ENCODE assay signal across 1 cellular context in the genomic region with DNA sequence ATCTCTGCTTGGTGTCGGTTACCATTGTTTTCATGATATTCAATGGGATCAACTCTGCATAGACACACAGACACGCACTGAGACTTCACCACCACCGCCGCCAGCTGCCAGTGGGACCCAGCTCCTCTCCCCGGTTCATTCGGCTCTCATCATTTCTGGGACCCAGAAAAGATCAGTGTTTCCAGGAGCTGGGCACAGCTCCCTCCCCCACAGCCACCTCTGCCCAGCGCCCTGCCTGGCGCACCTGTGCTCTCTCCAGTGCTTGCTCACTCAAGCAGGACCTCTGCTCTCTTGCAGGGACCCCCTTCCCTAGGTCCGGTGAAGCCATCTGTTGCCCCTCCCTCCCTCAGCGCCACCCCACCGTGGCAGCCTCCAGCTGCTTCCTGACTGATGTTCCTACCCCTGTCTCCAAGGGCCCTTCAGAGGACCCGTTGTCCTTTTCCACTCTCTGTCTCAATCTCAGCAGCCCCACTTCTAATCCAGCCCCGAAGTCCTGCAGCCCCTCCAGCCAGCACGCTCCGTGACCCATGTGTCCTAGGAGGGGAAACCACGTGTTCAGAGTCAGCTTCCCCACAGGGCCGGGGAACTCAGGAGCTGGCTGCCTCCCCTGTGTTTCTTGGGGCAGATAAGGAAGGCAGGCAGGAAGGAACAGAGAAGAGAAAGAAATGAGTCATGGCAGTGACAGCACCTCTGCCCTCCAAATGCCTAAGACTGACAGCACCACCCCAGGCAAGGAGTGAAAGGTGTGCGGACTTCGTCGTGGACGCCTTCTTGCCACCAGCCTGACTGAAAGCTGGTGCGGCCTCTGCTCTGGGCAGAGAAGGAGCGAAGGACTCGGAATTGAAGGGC.
TF ChIP-seq lines count a peak whose summit lies in the region.

No MANE protein-coding gene starts in this region.

TF ChIP-seq in GM23338, 12 proteins besides CTCF, POLR2A, EP300 and RAD21 (continued from another document):
- TF ChIP-seq, protein P1, sequence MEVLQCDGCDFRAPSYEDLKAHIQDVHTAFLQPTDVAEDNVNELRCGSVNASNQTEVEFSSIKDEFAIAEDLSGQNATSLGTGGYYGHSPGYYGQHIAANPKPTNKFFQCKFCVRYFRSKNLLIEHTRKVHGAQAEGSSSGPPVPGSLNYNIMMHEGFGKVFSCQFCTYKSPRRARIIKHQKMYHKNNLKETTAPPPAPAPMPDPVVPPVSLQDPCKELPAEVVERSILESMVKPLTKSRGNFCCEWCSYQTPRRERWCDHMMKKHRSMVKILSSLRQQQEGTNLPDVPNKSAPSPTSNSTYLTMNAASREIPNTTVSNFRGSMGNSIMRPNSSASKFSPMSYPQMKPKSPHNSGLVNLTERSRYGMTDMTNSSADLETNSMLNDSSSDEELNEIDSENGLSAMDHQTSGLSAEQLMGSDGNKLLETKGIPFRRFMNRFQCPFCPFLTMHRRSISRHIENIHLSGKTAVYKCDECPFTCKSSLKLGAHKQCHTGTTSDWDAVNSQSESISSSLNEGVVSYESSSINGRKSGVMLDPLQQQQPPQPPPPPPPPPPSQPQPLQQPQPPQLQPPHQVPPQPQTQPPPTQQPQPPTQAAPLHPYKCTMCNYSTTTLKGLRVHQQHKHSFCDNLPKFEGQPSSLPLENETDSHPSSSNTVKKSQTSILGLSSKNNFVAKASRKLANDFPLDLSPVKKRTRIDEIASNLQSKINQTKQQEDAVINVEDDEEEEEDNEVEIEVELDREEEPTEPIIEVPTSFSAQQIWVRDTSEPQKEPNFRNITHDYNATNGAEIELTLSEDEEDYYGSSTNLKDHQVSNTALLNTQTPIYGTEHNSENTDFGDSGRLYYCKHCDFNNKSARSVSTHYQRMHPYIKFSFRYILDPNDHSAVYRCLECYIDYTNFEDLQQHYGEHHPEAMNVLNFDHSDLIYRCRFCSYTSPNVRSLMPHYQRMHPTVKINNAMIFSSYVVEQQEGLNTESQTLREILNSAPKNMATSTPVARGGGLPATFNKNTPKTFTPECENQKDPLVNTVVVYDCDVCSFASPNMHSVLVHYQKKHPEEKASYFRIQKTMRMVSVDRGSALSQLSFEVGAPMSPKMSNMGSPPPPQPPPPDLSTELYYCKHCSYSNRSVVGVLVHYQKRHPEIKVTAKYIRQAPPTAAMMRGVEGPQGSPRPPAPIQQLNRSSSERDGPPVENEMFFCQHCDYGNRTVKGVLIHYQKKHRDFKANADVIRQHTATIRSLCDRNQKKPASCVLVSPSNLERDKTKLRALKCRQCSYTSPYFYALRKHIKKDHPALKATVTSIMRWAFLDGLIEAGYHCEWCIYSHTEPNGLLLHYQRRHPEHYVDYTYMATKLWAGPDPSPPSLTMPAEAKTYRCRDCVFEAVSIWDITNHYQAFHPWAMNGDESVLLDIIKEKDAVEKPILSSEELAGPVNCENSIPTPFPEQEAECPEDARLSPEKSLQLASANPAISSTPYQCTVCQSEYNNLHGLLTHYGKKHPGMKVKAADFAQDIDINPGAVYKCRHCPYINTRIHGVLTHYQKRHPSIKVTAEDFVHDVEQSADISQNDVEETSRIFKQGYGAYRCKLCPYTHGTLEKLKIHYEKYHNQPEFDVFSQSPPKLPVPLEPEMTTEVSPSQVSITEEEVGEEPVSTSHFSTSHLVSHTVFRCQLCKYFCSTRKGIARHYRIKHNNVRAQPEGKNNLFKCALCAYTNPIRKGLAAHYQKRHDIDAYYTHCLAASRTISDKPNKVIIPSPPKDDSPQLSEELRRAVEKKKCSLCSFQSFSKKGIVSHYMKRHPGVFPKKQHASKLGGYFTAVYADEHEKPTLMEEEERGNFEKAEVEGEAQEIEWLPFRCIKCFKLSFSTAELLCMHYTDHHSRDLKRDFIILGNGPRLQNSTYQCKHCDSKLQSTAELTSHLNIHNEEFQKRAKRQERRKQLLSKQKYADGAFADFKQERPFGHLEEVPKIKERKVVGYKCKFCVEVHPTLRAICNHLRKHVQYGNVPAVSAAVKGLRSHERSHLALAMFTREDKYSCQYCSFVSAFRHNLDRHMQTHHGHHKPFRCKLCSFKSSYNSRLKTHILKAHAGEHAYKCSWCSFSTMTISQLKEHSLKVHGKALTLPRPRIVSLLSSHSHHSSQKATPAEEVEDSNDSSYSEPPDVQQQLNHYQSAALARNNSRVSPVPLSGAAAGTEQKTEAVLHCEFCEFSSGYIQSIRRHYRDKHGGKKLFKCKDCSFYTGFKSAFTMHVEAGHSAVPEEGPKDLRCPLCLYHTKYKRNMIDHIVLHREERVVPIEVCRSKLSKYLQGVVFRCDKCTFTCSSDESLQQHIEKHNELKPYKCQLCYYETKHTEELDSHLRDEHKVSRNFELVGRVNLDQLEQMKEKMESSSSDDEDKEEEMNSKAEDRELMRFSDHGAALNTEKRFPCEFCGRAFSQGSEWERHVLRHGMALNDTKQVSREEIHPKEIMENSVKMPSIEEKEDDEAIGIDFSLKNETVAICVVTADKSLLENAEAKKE (CRISPR knock-in tag; IDR thresholded peaks at IDR 0.05), result no peak
- TF ChIP-seq NANOG (IDR thresholded peaks at IDR 0.05; ENCODE audit: borderline replicate concordance), result no peak
